ENCODE assay signal across 25 cellular contexts in the genomic region with DNA sequence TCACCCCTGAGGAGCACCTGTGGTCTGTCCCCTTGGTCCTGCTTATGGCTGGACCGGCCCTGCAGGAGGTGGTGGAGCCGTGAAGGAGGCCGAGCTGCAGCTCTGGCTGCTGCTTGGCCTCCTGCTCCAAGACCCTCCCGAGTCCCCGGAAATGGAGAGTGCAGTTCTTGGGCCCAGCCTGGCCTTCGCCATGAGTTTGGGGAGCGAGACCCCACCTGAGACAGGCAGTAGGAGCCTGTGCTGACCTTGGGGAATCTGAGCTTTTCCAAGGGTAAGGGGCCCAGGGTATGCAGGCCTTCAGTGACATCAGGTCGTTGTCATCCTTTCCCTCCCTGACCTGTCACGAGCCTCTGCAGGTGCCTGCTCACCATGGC. TPM values are rescaled to one million over a fixed set of nuclear protein-coding genes. Genes with fewer than 3 reads are reported as not detected.
DNase-seq lines count a peak whose midpoint lies in the region; ATAC-seq and TF ChIP-seq lines count a peak whose summit lies in the region.
"Had no signal": no experiment of that assay in that cellular context is flagged by ENCODE, and none has a peak within 500 bp of the region (broad histone marks: within the 10 kb centered on the region; RNA-seq: fewer than 3 reads in every experiment).

No MANE protein-coding gene starts in this region.

- H3K9me3 Mint-ChIP-seq in stimulated activated naive B cell treated with anti-CD40 and anti-IgM and Interleukin-4, amounts not matched to agents 10 μg/mL and 1 μg/mL and 100 μg/mL, for 72 hours = no peaks in the 10 kb centered on the region
- no peaks in the 10 kb centered on the region for H3K9me3 Mint-ChIP-seq in activated naive CD8-positive, alpha-beta T cell treated with anti-CD3 and anti-CD28 coated beads for 36 hours
- H3K9me3 Mint-ChIP-seq: CD14-positive monocyte; CD4-positive, alpha-beta memory T cell; CD4-positive, CD25-positive, alpha-beta regulatory T cell; CD8-positive, alpha-beta memory T cell had no signal

- H2BK120ac ChIP-seq in IMR-90 (ENCODE audit: low read depth, low read length) = no peak overlapping the region

- H3K4me1 ChIP-seq in IMR-90 (ENCODE audit: control insufficient read depth, insufficient read depth, low read length) = no peaks in the 10 kb centered on the region; the same call in 1 of the 2 replicates
- no peaks in the 10 kb centered on the region for H3K4me1 ChIP-seq in osteoblast (ENCODE audit: insufficient read depth, low read length)

- H3K79me2 ChIP-seq in osteoblast (ENCODE audit: insufficient read depth, low read length) = no peaks in the 10 kb centered on the region

- H3K27ac ChIP-seq in IMR-90 (ENCODE audit: insufficient read depth, low read length) = no peak overlapping the region
- no peak overlapping the region for H3K27ac ChIP-seq in osteoblast (ENCODE audit: low read depth, low read length)
- H3K27ac ChIP-seq: BLaER1 had no signal

- H2AK9ac ChIP-seq in IMR-90 (replicated peaks; ENCODE audit: low read depth, low read length, poor library complexity) = peak overlapping the region; percentile 13

- no peaks in the 10 kb centered on the region for H3K79me1 ChIP-seq in IMR-90 (ENCODE audit: low read depth in 1 of 2, low read length in 2 of 2)

- no peak overlapping the region for H4K5ac ChIP-seq in IMR-90 (ENCODE audit: low read depth, low read length)

- no peak overlapping the region for H3K56ac ChIP-seq in IMR-90 (ENCODE audit: extremely low read depth, insufficient read depth, low read length)

- H3K4ac ChIP-seq in IMR-90 (ENCODE audit: low read depth, low read length) = no peak overlapping the region

- H2BK20ac ChIP-seq in IMR-90 (ENCODE audit: low read depth, low read length) = no peak overlapping the region

- H3K9ac ChIP-seq in IMR-90 (ENCODE audit: low read depth, low read length) = no peak overlapping the region

- intact Hi-C loops in IMR-90 (cut with micrococcal nuclease) = no loop called here

- no peak overlapping the region for H2AK5ac ChIP-seq in IMR-90 (ENCODE audit: low read depth, low read length)

- no peak overlapping the region for H3K4me3 ChIP-seq in H7 (ENCODE audit: insufficient read depth, low read depth, low read length)
- H3K4me3 ChIP-seq in IMR-90 (ENCODE audit: insufficient read depth, low read depth, low read length) = no peak overlapping the region
- no peak overlapping the region for H3K4me3 ChIP-seq in osteoblast (ENCODE audit: insufficient read depth, low read length)
- H3K4me3 ChIP-seq: BLaER1, GM12878 had no signal

- no peak for TF ChIP-seq POLR2A in IMR-90 (IDR thresholded peaks at IDR 0.05; ENCODE audit: low read depth, low read length)

- H4K91ac ChIP-seq in IMR-90 (ENCODE audit: insufficient read depth, low read depth, low read length) = no peak overlapping the region

- no peaks in the 10 kb centered on the region for H3K27me3 Mint-ChIP-seq in stimulated activated naive B cell treated with anti-CD40 and anti-IgM and Interleukin-4, amounts not matched to agents 10 μg/mL and 1 μg/mL and 100 μg/mL, for 72 hours
- H3K27me3 Mint-ChIP-seq in activated naive CD8-positive, alpha-beta T cell treated with anti-CD3 and anti-CD28 coated beads for 36 hours = no peaks in the 10 kb centered on the region
- H3K27me3 Mint-ChIP-seq: CD4-positive, alpha-beta memory T cell; CD4-positive, CD25-positive, alpha-beta regulatory T cell; CD8-positive, alpha-beta memory T cell had no signal

- no peaks in the 10 kb centered on the region for H3K9me1 ChIP-seq in IMR-90 (ENCODE audit: insufficient read depth, low read length)

- DNase-seq in H7 (peak; percentile 30), IMR-90 (no peak), osteoblast (ENCODE audit: insufficient read length, low spot score, missing footprints) (peak; percentile 80), HT-29 (ENCODE audit: low spot score) (no peak), NCI-H187 treated with DMSO at 0.1 percent for 48 hours (lab: John Stamatoyannopoulos, UW) (no peak)
- no peak for DNase-seq in stimulated activated naive B cell treated with anti-CD40 and anti-IgM and Interleukin-4, amounts not matched to agents 10 μg/mL and 1 μg/mL and 100 μg/mL, for 72 hours
- DNase-seq in activated naive CD8-positive, alpha-beta T cell treated with anti-CD3 and anti-CD28 coated beads for 36 hours = no peak
- DNase-seq: 8988T; ACHN; BE2C; C1 segment of cervical spinal cord; CD4-positive, CD25-positive, alpha-beta regulatory T cell; CD8-positive, alpha-beta memory T cell; COR-L47; DMS 273 treated with DMSO at 0.1 percent for 48 hours; DMS153; DMS53; DMS79; DND-41; EL; GDM1 had no signal

- in situ Hi-C loops in IMR-90 (cut with MboI; ENCODE audit: low sequenced_read_pairs) = no loop called here

- peaks cover 7% of the 10 kb centered on the region for H3K36me3 ChIP-seq in H7 (replicated peaks; ENCODE audit: control insufficient read depth, insufficient read depth, low read length)
- H3K36me3 ChIP-seq in IMR-90 (ENCODE audit: control insufficient read depth, insufficient read depth, low read length) = peaks cover 25% of the 10 kb centered on the region; the same call in 1 of the 2 replicates
- H3K36me3 ChIP-seq in osteoblast (ENCODE audit: insufficient read depth, low read length) = peaks cover 18% of the 10 kb centered on the region

- H3K27ac Mint-ChIP-seq in stimulated activated naive B cell treated with anti-CD40 and anti-IgM and Interleukin-4, amounts not matched to agents 10 μg/mL and 1 μg/mL and 100 μg/mL, for 72 hours = peak overlapping the region; percentile 31
- H3K27ac Mint-ChIP-seq in activated naive CD8-positive, alpha-beta T cell treated with anti-CD3 and anti-CD28 coated beads for 36 hours = no peak overlapping the region
- H3K27ac Mint-ChIP-seq: CD4-positive, alpha-beta memory T cell; CD4-positive, CD25-positive, alpha-beta regulatory T cell; CD8-positive, alpha-beta memory T cell had no signal

- POLR2A ChIA-PET in IMR-90 (lab: Charles Lee; ENCODE audit: unreplicated experiment) = no interaction called here

- CTCF ChIA-PET in IMR-90 (lab: Yijun Ruan, JAX) = no interaction called here

- dilution Hi-C loops in IMR-90 (cut with HindIII; ENCODE audit: low sequenced_read_pairs, unreplicated experiment) = no loop called here

- no TSS peak for BruUV-seq in IMR-90 (replicated peaks; lab: Mats Ljungman, UMichigan)

- TF ChIP-seq CTCF in IMR-90 (conservative IDR thresholded peaks at IDR 0.05; ENCODE audit: low read depth, low read length) = no peak
- TF ChIP-seq CTCF in osteoblast (IDR thresholded peaks at IDR 0.05; ENCODE audit: extremely low read depth, low read depth, low read length) = no peak

- H4K20me1 ChIP-seq in IMR-90 (ENCODE audit: insufficient read depth, low read length) (no peaks in the 10 kb centered on the region; the same call in 1 of the 2 replicates), osteoblast (ENCODE audit: insufficient read depth, low read length) (no peaks in the 10 kb centered on the region)

- H3K23ac ChIP-seq in IMR-90 (ENCODE audit: low read depth, low read length) = no peak overlapping the region

- no peak overlapping the region for H4K8ac ChIP-seq in IMR-90 (ENCODE audit: low read depth in 2 of 2, low read length in 2 of 2)

- H2AFZ ChIP-seq in IMR-90 (replicated peaks; ENCODE audit: low read length, poor library complexity) = no peak overlapping the region
- H2AFZ ChIP-seq in osteoblast (ENCODE audit: low read length) = no peak overlapping the region

- H2BK5ac ChIP-seq in IMR-90 (ENCODE audit: low read depth, low read length, poor library complexity, severe bottlenecking) = no peak overlapping the region

- no peaks in the 10 kb centered on the region for H3K9me3 ChIP-seq in IMR-90 (ENCODE audit: control insufficient read depth, insufficient read depth, low read length)
- H3K9me3 ChIP-seq in osteoblast (ENCODE audit: low read depth, low read length) = no peaks in the 10 kb centered on the region
- H3K9me3 ChIP-seq: BE2C, BLaER1 had no signal

- peaks cover 37 to 44% of the 10 kb centered on the region in 2 donors for H3K36me3 Mint-ChIP-seq in stimulated activated naive B cell treated with anti-CD40 and anti-IgM and Interleukin-4, amounts not matched to agents 10 μg/mL and 1 μg/mL and 100 μg/mL, for 72 hours
- H3K36me3 Mint-ChIP-seq in activated naive CD8-positive, alpha-beta T cell treated with anti-CD3 and anti-CD28 coated beads for 36 hours = peaks cover 3% of the 10 kb centered on the region

- H3K4me3 Mint-ChIP-seq in stimulated activated naive B cell treated with anti-CD40 and anti-IgM and Interleukin-4, amounts not matched to agents 10 μg/mL and 1 μg/mL and 100 μg/mL, for 72 hours = no peak overlapping the region
- no peak overlapping the region for H3K4me3 Mint-ChIP-seq in activated naive CD8-positive, alpha-beta T cell treated with anti-CD3 and anti-CD28 coated beads for 36 hours
- H3K4me3 Mint-ChIP-seq: CD14-positive monocyte; CD4-positive, alpha-beta memory T cell; CD4-positive, CD25-positive, alpha-beta regulatory T cell; CD8-positive, alpha-beta memory T cell had no signal

- no peak for ATAC-seq in IMR-90 (ENCODE audit: low read depth)
- ATAC-seq in stimulated activated naive B cell treated with anti-CD40 and anti-IgM and Interleukin-4, amounts not matched to agents 10 μg/mL and 1 μg/mL and 100 μg/mL, for 72 hours (replicated peaks) = no peak
- ATAC-seq: GM12878 had no signal

- H3K18ac ChIP-seq in IMR-90 (ENCODE audit: low read depth, low read length) = no peak overlapping the region

- no peak overlapping the region for H3K14ac ChIP-seq in IMR-90 (replicated peaks; ENCODE audit: low read depth, low read length)

- H3K4me1 Mint-ChIP-seq in stimulated activated naive B cell treated with anti-CD40 and anti-IgM and Interleukin-4, amounts not matched to agents 10 μg/mL and 1 μg/mL and 100 μg/mL, for 72 hours = no peaks in the 10 kb centered on the region
- H3K4me1 Mint-ChIP-seq in activated naive CD8-positive, alpha-beta T cell treated with anti-CD3 and anti-CD28 coated beads for 36 hours = no peaks in the 10 kb centered on the region
- H3K4me1 Mint-ChIP-seq: CD14-positive monocyte; CD4-positive, alpha-beta memory T cell; CD4-positive, CD25-positive, alpha-beta regulatory T cell; CD8-positive, alpha-beta memory T cell had no signal

- H3K4me2 ChIP-seq in IMR-90 (ENCODE audit: low read depth, low read length) (no peak overlapping the region), osteoblast (ENCODE audit: insufficient read depth, low read length) (no peak overlapping the region)
- H3K4me2 ChIP-seq: BLaER1 had no signal

- H2BK15ac ChIP-seq in IMR-90 (ENCODE audit: low read depth, low read length) = no peak overlapping the region

- TF ChIP-seq RAD21 in IMR-90 (IDR thresholded peaks at IDR 0.05; ENCODE audit: low read length) = no peak

- no peaks in the 10 kb centered on the region for H3K27me3 ChIP-seq in H7 (ENCODE audit: control insufficient read depth, insufficient read depth, low read length)
- H3K27me3 ChIP-seq in IMR-90 (ENCODE audit: control insufficient read depth, insufficient read depth, low read length) = no peaks in the 10 kb centered on the region
- H3K27me3 ChIP-seq in osteoblast (ENCODE audit: insufficient read depth, low read length) = no peaks in the 10 kb centered on the region
- H3K27me3 ChIP-seq: BE2C, BLaER1 had no signal

- 95% methylated on average over 9 of the region's 9 CpGs; no CpG with 5 or more reads in 1 of the 2 experiments for WGBS in IMR-90 (ENCODE audit: extremely low coverage in 2 of 2, insufficient read length in 1 of 2), 2 experiments

RNA-seq across cellular contexts. Expression of a gene that starts 14.1 kb away (rescaled TPM):
- total RNA-seq in H7 (2014; rRNA removed; shearing (Covaris generic)) = 12.9 and 14.9 TPM in 2 replicates
- total RNA-seq in IMR-90 (2012; rRNA removed) = 1.3 and 1.9 TPM in 2 replicates
- 8.7 and 9.4 TPM in 2 replicates for polyA plus RNA-seq in IMR-90 (2012; rRNA removed)
- polyA plus RNA-seq in IMR-90 (2012; cell fraction: cytosol; rRNA removed) = 5.6 and 9.3 TPM in 2 replicates
- 11.7 and 31.4 TPM in 2 replicates for polyA plus RNA-seq in IMR-90 (2012; cell fraction: nucleus; rRNA removed; ENCODE audit: low replicate concordance)
- 5.9 and 6.2 TPM in 2 replicates for total RNA-seq in osteoblast
- 10 to 100 TPM; 31.6 to 32.2 TPM for total RNA-seq in activated naive CD8-positive, alpha-beta T cell treated with anti-CD3 and anti-CD28 coated beads for 36 hours
- 23.7 and 31.7 TPM in 2 replicates for total RNA-seq in HT-29 (2014; rRNA removed; shearing (Covaris generic))

RNA-seq across cellular contexts. Expression of a gene that starts 48.8 kb away (rescaled TPM):
- total RNA-seq in H7 (2014; rRNA removed; shearing (Covaris generic)) = 6.9 and 18.1 TPM in 2 replicates
- 5.0 and 5.6 TPM in 2 replicates for total RNA-seq in IMR-90 (2012; rRNA removed)
- 12.1 and 13.6 TPM in 2 replicates for polyA plus RNA-seq in IMR-90 (2012; rRNA removed)
- polyA plus RNA-seq in IMR-90 (2012; cell fraction: cytosol; rRNA removed) = 9.1 and 12.9 TPM in 2 replicates
- 34.1 and 56.0 TPM in 2 replicates for polyA plus RNA-seq in IMR-90 (2012; cell fraction: nucleus; rRNA removed; ENCODE audit: low replicate concordance)
- 12.7 and 14.1 TPM in 2 replicates for total RNA-seq in osteoblast
- total RNA-seq in activated naive CD8-positive, alpha-beta T cell treated with anti-CD3 and anti-CD28 coated beads for 36 hours = 100 to 1,000 TPM; 131 to 134 TPM
- total RNA-seq in HT-29 (2014; rRNA removed; shearing (Covaris generic)) = 0.03 and 0.05 TPM in 2 replicates

Comparison
In these comparisons a context has a peak if more than half of its experiments do, and no peak if none do; other contexts are left out.
1. DNase-seq: peak in H7 (single experiment) and osteoblast (single experiment); none in IMR-90 (single experiment), stimulated activated naive B cell treated with anti-CD40 and anti-IgM and Interleukin-4, amounts not matched to agents 10 μg/mL and 1 μg/mL and 100 μg/mL, for 72 hours (single experiment), activated naive CD8-positive, alpha-beta T cell treated with anti-CD3 and anti-CD28 coated beads for 36 hours (single experiment), HT-29 (single experiment) and NCI-H187 treated with DMSO at 0.1 percent for 48 hours (single experiment).